Comparison of ENCODE assay signal across 1 cellular context in genomic region chr6:31734703-31735500, GRCh38.
TF ChIP-seq lines count a peak whose summit lies in the region.

No MANE protein-coding gene starts in this region.

TF ChIP-seq in WTC11, 78 proteins besides CTCF, POLR2A, EP300 and RAD21 (continued from another document):
- peak; percentile 59; the same call in 1 of the 2 replicates for TF ChIP-seq ARID4B (CRISPR knock-in tag; IDR thresholded peaks at IDR 0.05; ENCODE audit: borderline replicate concordance)
- no peak for TF ChIP-seq ZNF512 (CRISPR knock-in tag; IDR thresholded peaks at IDR 0.05; ENCODE audit: borderline replicate concordance)
- TF ChIP-seq, protein P1, sequence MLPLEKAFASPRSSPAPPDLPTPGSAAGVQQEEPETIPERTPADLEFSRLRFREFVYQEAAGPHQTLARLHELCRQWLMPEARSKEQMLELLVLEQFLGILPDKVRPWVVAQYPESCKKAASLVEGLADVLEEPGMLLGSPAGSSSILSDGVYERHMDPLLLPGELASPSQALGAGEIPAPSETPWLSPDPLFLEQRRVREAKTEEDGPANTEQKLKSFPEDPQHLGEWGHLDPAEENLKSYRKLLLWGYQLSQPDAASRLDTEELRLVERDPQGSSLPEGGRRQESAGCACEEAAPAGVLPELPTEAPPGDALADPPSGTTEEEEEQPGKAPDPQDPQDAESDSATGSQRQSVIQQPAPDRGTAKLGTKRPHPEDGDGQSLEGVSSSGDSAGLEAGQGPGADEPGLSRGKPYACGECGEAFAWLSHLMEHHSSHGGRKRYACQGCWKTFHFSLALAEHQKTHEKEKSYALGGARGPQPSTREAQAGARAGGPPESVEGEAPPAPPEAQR (CRISPR knock-in tag; IDR thresholded peaks at IDR 0.05), result no peak
- TF ChIP-seq SMAD4 (CRISPR knock-in tag; IDR thresholded peaks at IDR 0.05), result no peak
- no peak for TF ChIP-seq ZNF423 (CRISPR knock-in tag; IDR thresholded peaks at IDR 0.05)
- TF ChIP-seq FOXP1 (CRISPR knock-in tag; IDR thresholded peaks at IDR 0.05; ENCODE audit: borderline replicate concordance), result no peak
- TF ChIP-seq ZNF232 (CRISPR knock-in tag; IDR thresholded peaks at IDR 0.05), result no peak
- TF ChIP-seq SOX15 (CRISPR knock-in tag; IDR thresholded peaks at IDR 0.05), result no peak
- TF ChIP-seq NFATC4 (CRISPR knock-in tag; IDR thresholded peaks at IDR 0.05), result no peak
- TF ChIP-seq, protein P2, sequence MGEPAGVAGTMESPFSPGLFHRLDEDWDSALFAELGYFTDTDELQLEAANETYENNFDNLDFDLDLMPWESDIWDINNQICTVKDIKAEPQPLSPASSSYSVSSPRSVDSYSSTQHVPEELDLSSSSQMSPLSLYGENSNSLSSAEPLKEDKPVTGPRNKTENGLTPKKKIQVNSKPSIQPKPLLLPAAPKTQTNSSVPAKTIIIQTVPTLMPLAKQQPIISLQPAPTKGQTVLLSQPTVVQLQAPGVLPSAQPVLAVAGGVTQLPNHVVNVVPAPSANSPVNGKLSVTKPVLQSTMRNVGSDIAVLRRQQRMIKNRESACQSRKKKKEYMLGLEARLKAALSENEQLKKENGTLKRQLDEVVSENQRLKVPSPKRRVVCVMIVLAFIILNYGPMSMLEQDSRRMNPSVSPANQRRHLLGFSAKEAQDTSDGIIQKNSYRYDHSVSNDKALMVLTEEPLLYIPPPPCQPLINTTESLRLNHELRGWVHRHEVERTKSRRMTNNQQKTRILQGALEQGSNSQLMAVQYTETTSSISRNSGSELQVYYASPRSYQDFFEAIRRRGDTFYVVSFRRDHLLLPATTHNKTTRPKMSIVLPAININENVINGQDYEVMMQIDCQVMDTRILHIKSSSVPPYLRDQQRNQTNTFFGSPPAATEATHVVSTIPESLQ (CRISPR knock-in tag; IDR thresholded peaks at IDR 0.05), result no peak
- TF ChIP-seq GABPB1 (CRISPR knock-in tag; IDR thresholded peaks at IDR 0.05), result 0 out of 2 replicates have a peak, but pooled peaks have one; percentile 9
